In the genomic region with DNA sequence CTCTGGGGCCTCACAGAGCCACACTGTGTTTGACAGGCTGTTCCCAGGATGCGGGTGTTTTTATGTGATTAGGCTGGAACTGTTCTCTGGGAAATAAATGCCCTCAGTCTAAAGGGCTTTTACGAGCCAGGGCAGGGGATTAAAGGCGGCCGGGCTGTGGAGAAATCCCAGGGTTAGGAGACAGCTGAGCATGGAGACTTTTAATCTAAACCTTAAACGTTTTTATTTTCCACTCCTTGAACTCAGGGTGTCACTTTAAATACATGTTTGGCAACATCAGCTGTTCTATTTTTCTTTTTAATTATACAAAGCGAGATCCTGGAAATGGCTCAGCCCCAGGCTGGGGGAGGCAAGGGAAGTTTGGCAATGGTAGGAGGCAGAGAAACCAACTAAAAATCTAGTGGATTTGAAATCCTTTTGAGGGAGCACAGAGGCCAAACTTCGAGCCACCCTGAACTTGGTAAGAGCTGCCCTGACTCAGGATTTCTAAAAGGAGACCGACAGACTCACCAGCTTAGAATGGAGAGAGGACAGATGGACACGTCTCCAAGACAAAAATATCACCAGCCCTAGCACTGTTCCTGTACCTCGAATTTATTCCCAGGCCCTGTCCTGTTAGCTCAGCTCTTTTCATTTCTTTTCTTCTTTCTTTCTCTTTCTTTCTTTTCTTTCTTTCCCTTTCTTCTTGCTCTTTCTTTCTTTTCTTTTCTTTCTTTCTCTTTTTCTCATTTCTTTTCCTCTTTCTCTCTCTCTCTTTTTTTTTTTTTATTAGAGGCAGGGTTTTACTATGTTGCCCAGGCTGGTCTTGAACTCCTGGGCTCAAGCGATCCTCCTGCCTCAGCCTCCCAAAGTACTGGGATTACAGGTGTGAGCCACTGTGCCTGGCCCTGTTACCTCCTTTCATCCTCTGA, we compare ENCODE assay signal across 11 cellular contexts. TPM values are rescaled to one million over a fixed set of nuclear protein-coding genes. Genes with fewer than 3 reads are reported as not detected.
DNase-seq lines count a peak whose midpoint lies in the region; ATAC-seq and TF ChIP-seq lines count a peak whose summit lies in the region.
"Had no signal": no experiment of that assay in that cellular context is flagged by ENCODE, and none has a peak within 500 bp of the region (broad histone marks: within the 10 kb centered on the region; RNA-seq: fewer than 3 reads in every experiment).

No MANE protein-coding gene starts in this region.

- H3K9ac ChIP-seq in parathyroid adenoma, result no peak overlapping the region

- CTCF ChIA-PET in OCI-LY7 (lab: Charles Lee; ENCODE audit: unreplicated experiment), result no interaction called here

- H3K79me2 ChIP-seq in OCI-LY7 (ENCODE audit: insufficient read depth, low read depth, low read length), result no peaks in the 10 kb centered on the region
- no peaks in the 10 kb centered on the region for H3K79me2 ChIP-seq in parathyroid adenoma

- POLR2A ChIA-PET in OCI-LY7 (lab: Charles Lee), result no interaction called here

- ATAC-seq in GM21619 (IDR thresholded peaks at IDR 0.05; ENCODE audit: unreplicated experiment), result no peak
- no peak for ATAC-seq in GM19395 (IDR thresholded peaks at IDR 0.05; ENCODE audit: unreplicated experiment)
- no peak for ATAC-seq in HG03571 (IDR thresholded peaks at IDR 0.05; ENCODE audit: unreplicated experiment)

- H3K27ac ChIP-seq in OCI-LY7 (ENCODE audit: low read depth, low read length, poor library complexity, severe bottlenecking), result no peak overlapping the region
- H3K27ac ChIP-seq in parathyroid adenoma, result peak overlapping the region; percentile 62

- H3K4me2 ChIP-seq in OCI-LY7 (ENCODE audit: low read length) (no peak overlapping the region), parathyroid adenoma (ENCODE audit: low read length) (no peak overlapping the region)

- no peaks in the 10 kb centered on the region for H3K36me3 ChIP-seq in OCI-LY7 (ENCODE audit: insufficient read depth, low read length)
- no peaks in the 10 kb centered on the region for H3K36me3 ChIP-seq in parathyroid adenoma (ENCODE audit: control insufficient read depth, insufficient read depth, low read length)
- H3K36me3 ChIP-seq in BE2C, result no peaks in the 10 kb centered on the region

- TF ChIP-seq CTCF in OCI-LY7 (conservative IDR thresholded peaks at IDR 0.05; ENCODE audit: low read length) (no peak), fibroblast of pulmonary artery (IDR thresholded peaks at IDR 0.05; ENCODE audit: low read length, missing control alignments) (no peak), parathyroid adenoma (IDR thresholded peaks at IDR 0.05) (no peak), BE2C (IDR thresholded peaks at IDR 0.05; ENCODE audit: low read depth, low read length) (no peak)

- H3K4me1 ChIP-seq in OCI-LY7 (ENCODE audit: insufficient read depth, low read length, poor library complexity, severe bottlenecking) (peaks cover 5% of the 10 kb centered on the region), parathyroid adenoma (peaks cover 3% of the 10 kb centered on the region), BE2C (no peaks in the 10 kb centered on the region)

- H4K20me1 ChIP-seq in OCI-LY7 (ENCODE audit: insufficient read depth, low read length), result no peaks in the 10 kb centered on the region

- intact Hi-C loops in OCI-LY7 (cut with micrococcal nuclease; ENCODE audit: unreplicated experiment), result no loop called here

- H2AFZ ChIP-seq in OCI-LY7 (ENCODE audit: low read length), result 0 out of 2 replicates have a peak overlapping the region, but pooled peaks have one; percentile 37
- H2AFZ ChIP-seq in parathyroid adenoma, result peak overlapping the region; percentile 69

- DNase-seq in Ammon's horn (ENCODE audit: low spot score) (peak; percentile 51), OCI-LY7 (ENCODE audit: low spot score) (no peak), fibroblast of pulmonary artery (ENCODE audit: low read depth) (peak; percentile 34), BE2C (no peak)
- DNase-seq: COR-L47; hippocampal formation; NK-92 treated with Interleukin-12 subunit alpha and Interleukin-12 subunit beta, amount 100 ng/mL, for 24 hours had no signal

- no peaks in the 10 kb centered on the region for H3K9me2 ChIP-seq in OCI-LY7 (ENCODE audit: insufficient read depth, low read length)

- H3K27me3 ChIP-seq in parathyroid adenoma (ENCODE audit: control insufficient read depth, insufficient read depth, low read length) (no peaks in the 10 kb centered on the region), BE2C (no peaks in the 10 kb centered on the region)

- H3K9me3 ChIP-seq in OCI-LY7 (ENCODE audit: low read length) (no peaks in the 10 kb centered on the region), parathyroid adenoma (ENCODE audit: control insufficient read depth, low read length) (no peaks in the 10 kb centered on the region), BE2C (no peaks in the 10 kb centered on the region)

- no peak overlapping the region for H3K4me3 ChIP-seq in OCI-LY7 (ENCODE audit: low read depth, low read length, poor library complexity, severe bottlenecking)
- H3K4me3 ChIP-seq in fibroblast of pulmonary artery (replicated peaks; ENCODE audit: low read depth, low read length), result no peak overlapping the region
- no peak overlapping the region for H3K4me3 ChIP-seq in parathyroid adenoma (ENCODE audit: low read depth, low read length)
- no peak overlapping the region for H3K4me3 ChIP-seq in BE2C (ENCODE audit: low read depth, low read length)

- BruUV-seq in OCI-LY7 (replicated peaks; lab: Mats Ljungman, UMichigan), result no TSS peak

RNA-seq across cellular contexts. Expression of a gene that starts 15.8 kb away (rescaled TPM):
- total RNA-seq in OCI-LY7 (2014; rRNA removed; shearing (Covaris generic)), result 3.3 and 9.5 TPM in 2 replicates
- total RNA-seq in OCI-LY7 (2022), result 19.1 and 20.1 TPM in 2 replicates
- 27.1 TPM for polyA plus RNA-seq in BE2C (2012; ENCODE audit: insufficient read depth, insufficient read length, low read depth)

RNA-seq across cellular contexts. Expression of a gene that starts 29.7 kb away (rescaled TPM):
- 75.1 and 78.5 TPM in 2 replicates for total RNA-seq in OCI-LY7 (2014; rRNA removed; shearing (Covaris generic))
- 88.0 and 93.6 TPM in 2 replicates for total RNA-seq in OCI-LY7 (2022)
- polyA plus RNA-seq in BE2C (2012; ENCODE audit: insufficient read depth, insufficient read length, low read depth), result 53.2 TPM

RNA-seq across cellular contexts. Expression of a gene that starts 59.0 kb away (rescaled TPM):
- total RNA-seq in OCI-LY7 (2014; rRNA removed; shearing (Covaris generic)), result 0.32 TPM in 1 of 2 replicates, not detected in the other
- total RNA-seq in OCI-LY7 (2022), result 0.13 and 0.18 TPM in 2 replicates
- 0.45 TPM for polyA plus RNA-seq in BE2C (2012; ENCODE audit: insufficient read depth, insufficient read length, low read depth)

Comparison
In these comparisons a context has a peak if more than half of its experiments do, and no peak if none do; other contexts are left out.
1. DNase-seq: peak in Ammon's horn (single experiment) and fibroblast of pulmonary artery (single experiment); none in OCI-LY7 (single experiment) and BE2C (single experiment).